ENCODE assay signal across 15 cellular contexts in genomic region chr2:217481577-217481976, GRCh38.
DNase-seq lines count a peak whose midpoint lies in the region; ATAC-seq and TF ChIP-seq lines count a peak whose summit lies in the region.
"Had no signal": no experiment of that assay in that cellular context is flagged by ENCODE, and none has a peak within 500 bp of the region (broad histone marks: within the 10 kb centered on the region; RNA-seq: fewer than 3 reads in every experiment).

No MANE protein-coding gene starts in this region.

- H3K27me3 Mint-ChIP-seq in nephron (ENCODE audit: low read depth): no peaks in the 10 kb centered on the region
- no peaks in the 10 kb centered on the region for H3K27me3 Mint-ChIP-seq in progenitor cell of endocrine pancreas
- H3K27me3 Mint-ChIP-seq: CD4-positive, CD25-positive, alpha-beta regulatory T cell had no signal

- no peak for ATAC-seq in omental fat pad (ENCODE audit: low FRiP score)
- no peak for ATAC-seq in HG02759 (IDR thresholded peaks at IDR 0.05; ENCODE audit: unreplicated experiment)
- ATAC-seq: A549, HCT116, HepG2 had no signal

- H3K36me3 Mint-ChIP-seq in nephron (ENCODE audit: low read depth) (no peaks in the 10 kb centered on the region), progenitor cell of endocrine pancreas (ENCODE audit: insufficient read depth) (no peaks in the 10 kb centered on the region)
- H3K36me3 Mint-ChIP-seq: CD4-positive, CD25-positive, alpha-beta regulatory T cell had no signal

- no peaks in the 10 kb centered on the region for H3K4me1 ChIP-seq in uterus
- H3K4me1 ChIP-seq: A549 had no signal

- DNase-seq in fibroblast of peridontal ligament (ENCODE audit: extremely low read depth) (peak; percentile 29), uterus (no peak), progenitor cell of endocrine pancreas (ENCODE audit: low spot score, unreplicated experiment) (no peak), omental fat pad (ENCODE audit: low spot score) (no peak), midbrain (lab: John Stamatoyannopoulos, UW) (no peak)
- DNase-seq: AML-193; CD4-positive, CD25-positive, alpha-beta regulatory T cell; DMS53 had no signal

- no peak for TF ChIP-seq POLR2A in uterus (IDR thresholded peaks at IDR 0.05)

- H3K9me3 ChIP-seq in uterus: no peaks in the 10 kb centered on the region

- no peak overlapping the region for H3K4me3 Mint-ChIP-seq in nephron
- H3K4me3 Mint-ChIP-seq in progenitor cell of endocrine pancreas (ENCODE audit: low read depth): no peak overlapping the region
- H3K4me3 Mint-ChIP-seq: CD4-positive, CD25-positive, alpha-beta regulatory T cell had no signal

- H3K9me3 Mint-ChIP-seq in nephron: no peaks in the 10 kb centered on the region
- H3K9me3 Mint-ChIP-seq in progenitor cell of endocrine pancreas (ENCODE audit: low read depth): no peaks in the 10 kb centered on the region

- H3K27ac ChIP-seq in VCaP (0 out of 2 replicates have a peak overlapping the region, but pooled peaks have one; percentile 14), uterus (peak overlapping the region; percentile 34 to 44)
- H3K27ac ChIP-seq: A549; BLaER1 treated with 17β-estradiol and CSF1 and Interleukin-3, amounts not matched to agents 10 nM and 100 nM had no signal

- H3K4me1 Mint-ChIP-seq in nephron (peaks cover 46% of the 10 kb centered on the region), progenitor cell of endocrine pancreas (ENCODE audit: low read depth) (peaks cover 8% of the 10 kb centered on the region)
- H3K4me1 Mint-ChIP-seq: CD4-positive, CD25-positive, alpha-beta regulatory T cell had no signal

- no peaks in the 10 kb centered on the region for H3K36me3 ChIP-seq in uterus
- H3K36me3 ChIP-seq: BLaER1 treated with 17β-estradiol and CSF1 and Interleukin-3, amounts not matched to agents 10 nM and 100 nM had no signal

- peak overlapping the region; percentile 50 to 73 (median 60) for H3K27ac Mint-ChIP-seq in nephron
- H3K27ac Mint-ChIP-seq in progenitor cell of endocrine pancreas: no peak overlapping the region
- H3K27ac Mint-ChIP-seq: CD4-positive, CD25-positive, alpha-beta regulatory T cell had no signal

- no peak overlapping the region for H3K4me3 ChIP-seq in uterus
- H3K4me3 ChIP-seq: A549; BLaER1 treated with 17β-estradiol and CSF1 and Interleukin-3, amounts not matched to agents 10 nM and 100 nM had no signal

- intact Hi-C loops in uterus (cut with DNase I; ENCODE audit: low total_unique reads): no loop called here

- TF ChIP-seq CTCF in VCaP (conservative IDR thresholded peaks at IDR 0.05) (no peak), nephron (IDR thresholded peaks at IDR 0.05; ENCODE audit: unreplicated experiment in 3 of 3) (no peak), uterus (IDR thresholded peaks at IDR 0.05) (no peak), progenitor cell of endocrine pancreas (IDR thresholded peaks at IDR 0.05; ENCODE audit: unreplicated experiment) (no peak), omental fat pad (IDR thresholded peaks at IDR 0.05) (no peak)

- H3K27me3 ChIP-seq in uterus: no peaks in the 10 kb centered on the region
